ENCODE assay signal across 28 cellular contexts in the genomic region with DNA sequence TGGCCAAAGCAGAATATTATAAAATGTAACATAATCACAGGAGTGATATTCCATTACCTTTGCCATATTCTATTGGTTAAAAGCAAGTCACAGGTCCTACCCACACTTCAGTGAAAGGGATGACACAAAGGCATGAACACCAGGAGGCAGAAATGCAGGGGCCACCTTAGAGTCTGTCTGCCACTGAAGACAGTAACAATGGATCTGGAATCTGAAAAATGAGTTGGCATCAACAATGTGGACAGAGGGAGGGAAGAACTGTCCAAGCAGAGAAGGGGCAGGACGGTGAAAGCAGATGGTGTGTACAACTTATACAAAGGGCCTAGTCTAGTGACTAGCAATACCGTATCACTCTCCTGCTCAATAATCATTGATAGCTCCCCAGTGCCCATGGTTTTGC. TPM values are rescaled to one million over a fixed set of nuclear protein-coding genes. Genes with fewer than 3 reads are reported as not detected.
A peak's percentile ranks its signal among the peaks of the same experiment; 100 is the strongest.
DNase-seq lines count a peak whose midpoint lies in the region; ATAC-seq, FAIRE-seq and TF ChIP-seq lines count a peak whose summit lies in the region.
"Had no signal": no experiment of that assay in that cellular context is flagged by ENCODE, and none has a peak within 500 bp of the region (broad histone marks: within the 10 kb centered on the region; RNA-seq: fewer than 3 reads in every experiment).

No MANE protein-coding gene starts in this region.

- H3K27ac ChIP-seq in heart right ventricle (peak overlapping the region in 9 of 10 donors; percentile 45 to 81 (median 74)), esophagus squamous epithelium (peak overlapping the region; percentile 19 to 80 (median 72)), pancreas (peak overlapping the region in 3 of 4 donors; percentile 11 to 28 (median 13)), upper lobe of right lung (peak overlapping the region; percentile 37), SJCRH30 (no peak overlapping the region), caudate nucleus (ENCODE audit: low read depth, low read length) (no peak overlapping the region)
- H3K27ac ChIP-seq: brain microvascular endothelial cell had no signal

- FAIRE-seq in pancreas (lab: Jason Lieb, UNC): no peak
- FAIRE-seq: A204.1, keratinocyte had no signal

- TF ChIP-seq CTCF in heart right ventricle (IDR thresholded peaks at IDR 0.05) (no peak), esophagus squamous epithelium (IDR thresholded peaks at IDR 0.05) (no peak), pancreas (IDR thresholded peaks at IDR 0.05) (no peak), upper lobe of right lung (IDR thresholded peaks at IDR 0.05) (no peak)

- H3K4me3 ChIP-seq in heart right ventricle (no peak overlapping the region), esophagus squamous epithelium (no peak overlapping the region), pancreas (no peak overlapping the region), upper lobe of right lung (no peak overlapping the region), SJCRH30 (no peak overlapping the region)
- H3K4me3 ChIP-seq: HAP-1, lower lobe of right lung had no signal

- H3K4me1 ChIP-seq in heart right ventricle (peaks cover 3 to 33% (median 26%) of the 10 kb centered on the region in 9 donors), esophagus squamous epithelium (peaks cover 2 to 33% (median 10%) of the 10 kb centered on the region in 3 donors), pancreas (no peaks in the 10 kb centered on the region), upper lobe of right lung (peaks cover 17% of the 10 kb centered on the region), SJCRH30 (peaks cover 2% of the 10 kb centered on the region; the same call in 1 of the 2 replicates)
- H3K4me1 ChIP-seq: HAP-1 had no signal

- intact Hi-C loops in heart right ventricle (cut with DNase I) (loop anchor here in 6 of 10 donors (5.0 to 10.0 kb wide), 6 partner anchors 69 to 369 kb away; a partner anchor contains a TSS), left cardiac atrium (cut with DNase I) (loop anchor here in 1 of 2 donors (10.0 kb wide), 1 partner anchor 89 kb away; no protein-coding TSS in a partner anchor), esophagus squamous epithelium (cut with DNase I) (loop anchor here (10.0 kb wide), 1 partner anchor 199 kb away; a partner anchor contains a TSS), pancreas (cut with DNase I) (loop anchor here in 1 of 3 donors (10.0 kb wide), 1 partner anchor 99 kb away; no protein-coding TSS in a partner anchor), upper lobe of right lung (cut with DNase I) (loop anchor here (10.0 kb wide), 2 partner anchors 89 to 199 kb away; a partner anchor contains a TSS)

- TF ChIP-seq POLR2A in esophagus squamous epithelium (IDR thresholded peaks at IDR 0.05): no peak

- DNase-seq in heart right ventricle (no peak), left cardiac atrium (no peak), esophagus squamous epithelium (lab: John Stamatoyannopoulos, UW) (no peak), pancreas (no peak), upper lobe of right lung (no peak), SJCRH30 (no peak), germinal center (ENCODE audit: low spot score) (no peak), caudate nucleus (lab: John Stamatoyannopoulos, UW) (no peak)
- DNase-seq: activated CD4-positive, alpha-beta T cell treated with anti-CD3 and anti-CD28 coated beads for 4 hours; activated naive CD4-positive, alpha-beta T cell treated with anti-CD3 and anti-CD28 coated beads, Interleukin-2, amount 50 U/mL, for 16 hours; brain microvascular endothelial cell; CD4-positive, CD25-positive, alpha-beta regulatory T cell; glutamatergic neuron; Kasumi-1; lower lobe of right lung; NCI-H1417 treated with DMSO at 0.1 percent for 48 hours; NCI-H2029 treated with DMSO at 0.1 percent for 48 hours; NCI-H526; NK-92 treated with Interleukin-12 subunit alpha and Interleukin-12 subunit beta, amount 100 ng/mL, for 24 hours; PC-3; retina; stimulated activated CD4-positive, alpha-beta T cell treated with anti-CD3 and anti-CD28 coated beads, Interleukin-12 subunit alpha, Interleukin-12 subunit beta, amount 100 ng/mL, for 4 hours; stimulated activated CD4-positive, alpha-beta T cell treated with anti-CD3 and anti-CD28 coated beads, Interleukin-4, amount 100 ng/mL, for 24 hours had no signal

- H3K9me3 ChIP-seq in heart right ventricle: no peaks in the 10 kb centered on the region
- no peaks in the 10 kb centered on the region for H3K9me3 ChIP-seq in esophagus squamous epithelium
- H3K9me3 ChIP-seq in pancreas: no peaks in the 10 kb centered on the region
- no peaks in the 10 kb centered on the region for H3K9me3 ChIP-seq in upper lobe of right lung
- no peaks in the 10 kb centered on the region for H3K9me3 ChIP-seq in SJCRH30 (replicated peaks)
- H3K9me3 ChIP-seq: HAP-1, lower lobe of right lung had no signal

- H3K27me3 ChIP-seq in heart right ventricle (peaks cover 0 to 2% (median 0%) of the 10 kb centered on the region in 7 donors), esophagus squamous epithelium (no peaks in the 10 kb centered on the region), pancreas (no peaks in the 10 kb centered on the region), upper lobe of right lung (no peaks in the 10 kb centered on the region), SJCRH30 (no peaks in the 10 kb centered on the region)
- H3K27me3 ChIP-seq: brain microvascular endothelial cell had no signal

- 88 to 93% methylated on average over 2 of the region's 2 CpGs for WGBS in heart right ventricle, 2 donors
- WGBS in esophagus squamous epithelium, 2 donors: 89 to 91% methylated on average over 2 of the region's 2 CpGs
- WGBS in pancreas, 2 donors: 85 to 92% methylated on average over 2 of the region's 2 CpGs

- H3K36me3 ChIP-seq in heart right ventricle (no peaks in the 10 kb centered on the region), esophagus squamous epithelium (no peaks in the 10 kb centered on the region), pancreas (no peaks in the 10 kb centered on the region), upper lobe of right lung (no peaks in the 10 kb centered on the region), SJCRH30 (no peaks in the 10 kb centered on the region)
- H3K36me3 ChIP-seq: brain microvascular endothelial cell, HAP-1, lower lobe of right lung had no signal

- ATAC-seq in heart right ventricle (no peak), left cardiac atrium (no peak), pancreas (no peak), upper lobe of right lung (no peak)
- ATAC-seq: lower lobe of right lung; natural killer cell treated with Interleukin-12 subunit alpha and Interleukin-12 subunit beta and Interleukin-15 and Interleukin-18, amount 100 ng/mL, for 72 hours; PC-3 had no signal

RNA-seq across cellular contexts. Expression of a gene that starts 6.6 kb away (rescaled TPM):
- 10 to 100 TPM; 12.5 to 26.5 (median 18.2) TPM for total RNA-seq in heart right ventricle
- 10 to 100 TPM; 11.1 to 45.5 TPM for polyA plus RNA-seq in heart right ventricle
- 10 to 100 TPM; 12.1 to 12.9 TPM for total RNA-seq in left cardiac atrium
- 10 to 100 TPM; 15.4 to 38.6 (median 32.9) TPM for total RNA-seq in esophagus squamous epithelium
- 10 to 100 TPM in 1 of 6 donors, 1 to 10 TPM in 5; 3.9 to 17.6 (median 7.5) TPM for total RNA-seq in pancreas
- 10 to 100 TPM; 31.5 to 47.5 TPM for polyA plus RNA-seq in pancreas
- 18.4 TPM for total RNA-seq in upper lobe of right lung
- 1.2 and 2.3 TPM in 2 replicates for total RNA-seq in SJCRH30 (2014; rRNA removed; shearing (Covaris generic))

RNA-seq across cellular contexts. Expression of a gene that starts 16.5 kb away (rescaled TPM):
- total RNA-seq in heart right ventricle (10 to 100 TPM; 26.2 to 51.8 (median 31.0) TPM), left cardiac atrium (10 to 100 TPM; 32.8 to 34.2 TPM), esophagus squamous epithelium (10 to 100 TPM; 13.6 to 30.3 (median 15.5) TPM), pancreas (10 to 100 TPM; 10.9 to 17.3 (median 13.9) TPM), upper lobe of right lung (45.3 TPM)
- polyA plus RNA-seq in heart right ventricle (10 to 100 TPM in 1 of 2 donors, 1 to 10 TPM in 1; 6.5 to 20.6 TPM), pancreas (1 to 10 TPM; 7.9 to 8.2 TPM)
- 16.0 and 16.2 TPM in 2 replicates for total RNA-seq in SJCRH30 (2014; rRNA removed; shearing (Covaris generic))

RNA-seq across cellular contexts. Expression of a gene that starts 32.6 kb away (rescaled TPM):
- total RNA-seq in heart right ventricle (1 to 10 TPM in 8 of 10 donors, under 1 TPM in 2; 0.20 to 5.3 (median 2.8) TPM), left cardiac atrium (1 to 10 TPM in 1 of 2 donors, under 1 TPM in 1; 0.44 to 3.4 TPM), esophagus squamous epithelium (under 1 TPM in 3 of 4 donors, not detected in 1; 0.13 to 0.76 (median 0.44) TPM), pancreas (under 1 TPM in 3 of 6 donors, not detected in 3; 0.04 to 0.06 (median 0.06) TPM), upper lobe of right lung (not detected)
- polyA plus RNA-seq in heart right ventricle (1 to 10 TPM; 2.1 to 6.4 TPM), pancreas (under 1 TPM; 0.23 to 0.33 TPM)
- total RNA-seq in SJCRH30 (2014; rRNA removed; shearing (Covaris generic)): 11.7 and 12.0 TPM in 2 replicates
- total RNA-seq: activated T-helper 2 cell treated with anti-CD3 and anti-CD28 coated beads, Interferon-gamma antibody, Interleukin-2, Interleukin-4, amounts not matched to agents 10 μg/mL and 5 μg/mL and 100 μg/mL, durations not matched to agents 14 hours and 24 hours and 36 hours; CD4-positive, CD25-positive, alpha-beta regulatory T cell; natural killer cell treated with Interleukin-12 subunit alpha and Interleukin-12 subunit beta and Interleukin-15 and Interleukin-18, amount 100 ng/mL, for 72 hours; PC-3 had no signal
- polyA plus RNA-seq: CD4-positive, CD25-positive, alpha-beta regulatory T cell; keratinocyte had no signal

Comparison
In these comparisons a context has a peak if more than half of its experiments do, and no peak if none do; other contexts are left out.
1. H3K27ac ChIP-seq: peak in heart right ventricle (9 of 10), esophagus squamous epithelium (4 of 4), pancreas (3 of 4) and upper lobe of right lung (single experiment); none in SJCRH30 (single experiment) and caudate nucleus (single experiment).